13 cellular contexts compared by ENCODE assay signal in the genomic region with DNA sequence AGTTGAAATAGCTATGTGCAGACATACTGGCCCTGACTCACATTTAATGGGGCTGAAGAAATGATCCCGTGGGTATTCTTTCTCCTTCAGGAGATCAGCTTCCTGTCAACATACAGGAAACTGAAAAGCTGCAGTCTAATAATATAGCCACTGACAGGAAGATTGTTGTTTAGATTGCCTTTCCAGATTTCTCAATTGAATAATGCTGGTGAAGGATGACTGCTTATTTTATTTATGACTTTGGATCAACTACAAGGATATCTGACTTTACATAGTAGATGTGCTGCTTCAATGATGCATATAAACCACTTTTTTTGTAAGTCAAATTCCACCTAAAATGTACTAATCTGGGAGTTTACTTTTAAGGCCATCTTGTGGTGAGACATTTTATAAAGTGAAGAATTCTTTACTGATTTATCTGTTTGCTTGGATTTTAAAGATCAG.
DNase-seq lines count a peak whose midpoint lies in the region; ATAC-seq and TF ChIP-seq lines count a peak whose summit lies in the region.
"Had no signal": no experiment of that assay in that cellular context is flagged by ENCODE, and none has a peak within 500 bp of the region (broad histone marks: within the 10 kb centered on the region; RNA-seq: fewer than 3 reads in every experiment).

No MANE protein-coding gene starts in this region.

- H3K4me3 Mint-ChIP-seq in Caco-2 (ENCODE audit: unreplicated experiment), result no peak overlapping the region
- H3K4me3 Mint-ChIP-seq in effector memory CD8-positive, alpha-beta T cell, result no peak overlapping the region
- H3K4me3 Mint-ChIP-seq: activated B cell treated with CpG ODN at 0.5 μM for 24 hours had no signal

- TF ChIP-seq CTCF in hepatocyte (IDR thresholded peaks at IDR 0.05; ENCODE audit: poor library complexity) (peak; percentile 28), Caco-2 (IDR thresholded peaks at IDR 0.05; ENCODE audit: insufficient read depth in 1 of 2, low read depth in 1 of 2, low read length in 1 of 2, severe bottlenecking in 1 of 2, unreplicated experiment in 1 of 2) (no peak)

- H3K36me3 ChIP-seq in ACC112 (ENCODE audit: insufficient read depth, low read length) (no peaks in the 10 kb centered on the region), hepatocyte (replicated peaks; ENCODE audit: insufficient read depth, low read depth) (no peaks in the 10 kb centered on the region), Caco-2 (ENCODE audit: control insufficient read depth, insufficient read depth, low read length) (no peaks in the 10 kb centered on the region)

- H3K36me3 Mint-ChIP-seq in Caco-2 (ENCODE audit: insufficient read depth, unreplicated experiment), result no peaks in the 10 kb centered on the region
- H3K36me3 Mint-ChIP-seq in effector memory CD8-positive, alpha-beta T cell (ENCODE audit: insufficient read depth), result no peaks in the 10 kb centered on the region

- no peaks in the 10 kb centered on the region for H3K27me3 Mint-ChIP-seq in Caco-2 (ENCODE audit: insufficient read depth, unreplicated experiment)
- H3K27me3 Mint-ChIP-seq in effector memory CD8-positive, alpha-beta T cell, result peaks cover 13 to 22% of the 10 kb centered on the region in 2 donors
- H3K27me3 Mint-ChIP-seq: activated B cell treated with CpG ODN at 0.5 μM for 24 hours had no signal

- no peaks in the 10 kb centered on the region for H3K9me2 ChIP-seq in hepatocyte (replicated peaks; ENCODE audit: insufficient read depth)

- H3K27ac ChIP-seq in ACC112 (ENCODE audit: low read depth, low read length) (peak overlapping the region; percentile 68), hepatocyte (no peak overlapping the region)

- no TSS peak for BruUV-seq in Caco-2 (replicated peaks; lab: Mats Ljungman, UMichigan)

- no peak overlapping the region for H3K4me2 ChIP-seq in hepatocyte

- intact Hi-C loops in Caco-2 (cut with micrococcal nuclease; ENCODE audit: unreplicated experiment), result loop anchor here (2.0 kb wide), 1 partner anchor 18 kb away; no protein-coding TSS in a partner anchor

- H3K4me1 Mint-ChIP-seq in Caco-2 (ENCODE audit: low read depth, unreplicated experiment), result peaks cover 6% of the 10 kb centered on the region
- no peaks in the 10 kb centered on the region for H3K4me1 Mint-ChIP-seq in effector memory CD8-positive, alpha-beta T cell (ENCODE audit: low read depth in 2 of 2)

- no peak overlapping the region for H3K27ac Mint-ChIP-seq in Caco-2 (ENCODE audit: unreplicated experiment)
- no peak overlapping the region for H3K27ac Mint-ChIP-seq in effector memory CD8-positive, alpha-beta T cell
- H3K27ac Mint-ChIP-seq: activated B cell treated with CpG ODN at 0.5 μM for 24 hours had no signal

- 0 out of 2 replicates have a peak overlapping the region, but pooled peaks have one; percentile 13 for H3K4me3 ChIP-seq in ACC112 (ENCODE audit: low read depth, low read length)
- H3K4me3 ChIP-seq in hepatocyte, result no peak overlapping the region
- no peak overlapping the region for H3K4me3 ChIP-seq in Caco-2 (ENCODE audit: low read depth, low read length)
- H3K4me3 ChIP-seq: mucosa of descending colon had no signal

- no peaks in the 10 kb centered on the region for H3K27me3 ChIP-seq in ACC112 (ENCODE audit: insufficient read depth, low read length)
- H3K27me3 ChIP-seq in hepatocyte, result no peaks in the 10 kb centered on the region
- H3K27me3 ChIP-seq in Caco-2 (replicated peaks; ENCODE audit: control insufficient read depth, insufficient read depth, low read length), result no peaks in the 10 kb centered on the region

- 37% methylated on average over 1 of the region's 1 CpG for WGBS in hepatocyte (ENCODE audit: low lambda C conversion rate, missing lambda C conversion rate)

- H2AFZ ChIP-seq in ACC112 (ENCODE audit: low read length, unreplicated experiment) (peak overlapping the region; percentile 54), hepatocyte (no peak overlapping the region)

- no peak for ATAC-seq in HG03095 (IDR thresholded peaks at IDR 0.05; ENCODE audit: unreplicated experiment)
- ATAC-seq in effector memory CD8-positive, alpha-beta T cell (replicated peaks), result no peak
- ATAC-seq: mucosa of descending colon, Panc1, sciatic nerve had no signal

- no peaks in the 10 kb centered on the region for H3K9me3 Mint-ChIP-seq in Caco-2 (ENCODE audit: unreplicated experiment)
- no peaks in the 10 kb centered on the region for H3K9me3 Mint-ChIP-seq in effector memory CD8-positive, alpha-beta T cell
- H3K9me3 Mint-ChIP-seq: activated B cell treated with CpG ODN at 0.5 μM for 24 hours had no signal

- no peaks in the 10 kb centered on the region for H4K20me1 ChIP-seq in hepatocyte (ENCODE audit: insufficient read depth, poor library complexity, severe bottlenecking)

- H3K9me3 ChIP-seq in hepatocyte (ENCODE audit: low read depth) (no peaks in the 10 kb centered on the region), Caco-2 (no peaks in the 10 kb centered on the region)
- H3K9me3 ChIP-seq: mucosa of descending colon had no signal

- CTCF ChIA-PET in Caco-2 (lab: Charles Lee), result no interaction called here

- POLR2A ChIA-PET in Caco-2 (lab: Charles Lee), result no interaction called here

- DNase-seq in HCEC 1CT (peak; percentile 83), amniotic epithelial cell (ENCODE audit: low read depth) (peak; percentile 90), hepatocyte (ENCODE audit: low spot score) (no peak), Caco-2 (no peak), NCI-H1436 (lab: John Stamatoyannopoulos, UW) (no peak)
- DNase-seq in effector memory CD8-positive, alpha-beta T cell, result no peak
- DNase-seq: activated B cell treated with CpG ODN at 0.5 μM for 24 hours, mucosa of descending colon, NCI-H1436 treated with DMSO at 0.1 percent for 48 hours had no signal

- H3K4me1 ChIP-seq in ACC112 (ENCODE audit: control insufficient read depth, insufficient read depth, low read length, unreplicated experiment), result peaks cover 41% of the 10 kb centered on the region
- no peaks in the 10 kb centered on the region for H3K4me1 ChIP-seq in hepatocyte (ENCODE audit: insufficient read depth)
- H3K4me1 ChIP-seq in Caco-2, result no peaks in the 10 kb centered on the region

- no peaks in the 10 kb centered on the region for H3K79me2 ChIP-seq in ACC112 (ENCODE audit: control insufficient read depth, insufficient read depth, low read length, unreplicated experiment)
- H3K79me2 ChIP-seq in hepatocyte, result no peaks in the 10 kb centered on the region

Comparison
In these comparisons a context has a peak if more than half of its experiments do, and no peak if none do; other contexts are left out.
1. DNase-seq: peak in HCEC 1CT (single experiment) and amniotic epithelial cell (single experiment); none in hepatocyte (single experiment), Caco-2 (0 of 2), NCI-H1436 (single experiment) and effector memory CD8-positive, alpha-beta T cell (0 of 3).